ENCODE assay signal across 10 cellular contexts in the genomic region with DNA sequence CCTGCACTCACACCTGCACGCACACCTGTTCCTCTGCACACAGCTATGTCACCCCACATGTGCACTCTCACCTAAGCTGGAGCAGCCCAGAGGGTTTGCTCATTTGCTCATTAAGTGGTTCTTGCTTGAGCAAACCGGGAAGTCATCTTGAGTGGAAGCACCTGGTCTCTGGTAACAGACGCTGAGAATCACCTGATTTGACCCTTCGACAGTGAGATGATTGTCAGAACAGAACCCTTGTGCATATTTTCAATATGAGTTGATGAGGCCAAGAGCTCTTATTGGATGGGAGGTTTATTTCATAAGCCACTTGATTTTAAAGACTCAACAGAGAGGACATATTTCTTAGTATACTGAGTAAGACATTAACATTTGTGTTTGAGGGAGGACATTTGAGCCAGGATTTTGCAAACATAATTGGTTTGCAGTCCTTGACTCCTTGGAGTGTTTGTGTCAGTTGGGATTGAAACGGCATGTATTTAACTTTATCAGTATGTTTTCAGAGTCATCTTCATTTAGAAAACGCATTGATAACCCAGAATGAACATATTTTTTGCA. TPM values are rescaled to one million over a fixed set of nuclear protein-coding genes. Genes with fewer than 3 reads are reported as not detected.
DNase-seq lines count a peak whose midpoint lies in the region; ATAC-seq lines count a peak whose summit lies in the region.
"Had no signal": no experiment of that assay in that cellular context is flagged by ENCODE, and none has a peak within 500 bp of the region (broad histone marks: within the 10 kb centered on the region; RNA-seq: fewer than 3 reads in every experiment).

No MANE protein-coding gene starts in this region.

- H3K27ac Mint-ChIP-seq in memory B cell, result peak overlapping the region; percentile 76

- H3K36me3 Mint-ChIP-seq in memory B cell, result peaks cover 5% of the 10 kb centered on the region

- H3K4me3 Mint-ChIP-seq in memory B cell, result no peak overlapping the region

- ATAC-seq in memory B cell (ENCODE audit: low read depth), result peak; percentile 92
- ATAC-seq in HG02885 (IDR thresholded peaks at IDR 0.05; ENCODE audit: poor library complexity, unreplicated experiment), result no peak

- H3K9me3 Mint-ChIP-seq in memory B cell, result peaks cover 5% of the 10 kb centered on the region

- peaks cover 14% of the 10 kb centered on the region for H3K4me1 Mint-ChIP-seq in memory B cell

- H3K27me3 Mint-ChIP-seq in memory B cell, result no peaks in the 10 kb centered on the region

- DNase-seq in DMS153 (lab: John Stamatoyannopoulos, UW), result peak; percentile 100
- peak; percentile 20 for DNase-seq in NCI-H1092 treated with DMSO at 0.1 percent for 48 hours (lab: John Stamatoyannopoulos, UW)
- DNase-seq in RKO (ENCODE audit: low spot score), result peak; percentile 23
- DNase-seq in memory B cell (ENCODE audit: low spot score in 2 of 2), result no peak
- DNase-seq in NK-92 treated with Interleukin-12 subunit alpha and Interleukin-12 subunit beta, amount 100 ng/mL, for 24 hours (lab: John Stamatoyannopoulos, UW), result no peak
- DNase-seq in midbrain (lab: John Stamatoyannopoulos, UW), result no peak
- no peak for DNase-seq in SK-N-DZ (ENCODE audit: low spot score)
- DNase-seq: NCI-H226; stimulated activated naive CD4-positive, alpha-beta T cell had no signal

RNA-seq across cellular contexts. Expression of a gene that starts 22.1 kb away (rescaled TPM):
- polyA plus RNA-seq in SK-N-DZ (2014; cell fraction: cytosol; rRNA removed), result 73.8 and 87.2 TPM in 2 replicates
- polyA plus RNA-seq in SK-N-DZ (2014; cell fraction: nucleus; rRNA removed), result 46.6 and 62.7 TPM in 2 replicates

Comparison
In these comparisons a context has a peak if more than half of its experiments do, and no peak if none do; other contexts are left out.
1. DNase-seq: peak in DMS153 (single experiment), NCI-H1092 treated with DMSO at 0.1 percent for 48 hours (single experiment) and RKO (single experiment); none in memory B cell (0 of 2), NK-92 treated with Interleukin-12 subunit alpha and Interleukin-12 subunit beta, amount 100 ng/mL, for 24 hours (single experiment), midbrain (single experiment) and SK-N-DZ (single experiment).